1 cellular context compared by ENCODE assay signal in the genomic region with DNA sequence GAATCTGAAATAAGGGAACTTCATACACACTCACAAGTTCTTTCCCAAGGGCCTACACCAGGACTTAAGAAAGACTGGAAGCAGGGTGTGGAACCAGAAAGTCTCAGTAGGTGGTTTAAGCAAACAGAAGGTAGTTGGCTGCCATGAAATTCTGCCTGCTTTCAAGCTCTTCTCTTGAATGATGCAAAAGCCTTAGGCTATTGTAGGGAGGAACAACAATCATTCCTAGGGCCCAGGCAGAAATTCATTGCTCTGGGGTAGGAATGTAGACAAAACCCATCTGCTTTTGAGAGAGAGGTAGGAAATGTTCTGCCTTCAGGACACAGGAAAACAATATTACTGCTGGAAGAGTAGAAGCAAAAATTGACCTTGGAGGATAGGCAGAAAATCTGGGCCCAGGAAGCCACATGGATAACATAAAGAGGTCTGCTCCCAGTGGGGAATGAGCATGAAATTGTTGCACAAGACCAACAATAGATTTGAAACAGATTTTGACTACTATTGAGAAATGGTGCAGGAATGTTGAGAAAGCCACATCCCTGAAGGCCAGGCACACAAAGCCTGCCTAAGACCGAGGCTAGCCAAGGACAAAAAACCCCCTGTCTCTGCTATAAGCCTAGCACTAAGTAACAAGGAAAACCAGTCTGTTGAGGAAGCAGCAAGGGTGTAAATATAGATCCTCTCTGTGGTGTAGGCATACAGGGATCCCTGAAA.
A peak's percentile ranks its signal among the peaks of the same experiment; 100 is the strongest.
TF ChIP-seq lines count a peak whose summit lies in the region.

No MANE protein-coding gene starts in this region.

TF ChIP-seq in HepG2, 621 proteins besides CTCF, POLR2A, EP300 and RAD21 (continued from another document and continues in another):
- TF ChIP-seq, protein P1, sequence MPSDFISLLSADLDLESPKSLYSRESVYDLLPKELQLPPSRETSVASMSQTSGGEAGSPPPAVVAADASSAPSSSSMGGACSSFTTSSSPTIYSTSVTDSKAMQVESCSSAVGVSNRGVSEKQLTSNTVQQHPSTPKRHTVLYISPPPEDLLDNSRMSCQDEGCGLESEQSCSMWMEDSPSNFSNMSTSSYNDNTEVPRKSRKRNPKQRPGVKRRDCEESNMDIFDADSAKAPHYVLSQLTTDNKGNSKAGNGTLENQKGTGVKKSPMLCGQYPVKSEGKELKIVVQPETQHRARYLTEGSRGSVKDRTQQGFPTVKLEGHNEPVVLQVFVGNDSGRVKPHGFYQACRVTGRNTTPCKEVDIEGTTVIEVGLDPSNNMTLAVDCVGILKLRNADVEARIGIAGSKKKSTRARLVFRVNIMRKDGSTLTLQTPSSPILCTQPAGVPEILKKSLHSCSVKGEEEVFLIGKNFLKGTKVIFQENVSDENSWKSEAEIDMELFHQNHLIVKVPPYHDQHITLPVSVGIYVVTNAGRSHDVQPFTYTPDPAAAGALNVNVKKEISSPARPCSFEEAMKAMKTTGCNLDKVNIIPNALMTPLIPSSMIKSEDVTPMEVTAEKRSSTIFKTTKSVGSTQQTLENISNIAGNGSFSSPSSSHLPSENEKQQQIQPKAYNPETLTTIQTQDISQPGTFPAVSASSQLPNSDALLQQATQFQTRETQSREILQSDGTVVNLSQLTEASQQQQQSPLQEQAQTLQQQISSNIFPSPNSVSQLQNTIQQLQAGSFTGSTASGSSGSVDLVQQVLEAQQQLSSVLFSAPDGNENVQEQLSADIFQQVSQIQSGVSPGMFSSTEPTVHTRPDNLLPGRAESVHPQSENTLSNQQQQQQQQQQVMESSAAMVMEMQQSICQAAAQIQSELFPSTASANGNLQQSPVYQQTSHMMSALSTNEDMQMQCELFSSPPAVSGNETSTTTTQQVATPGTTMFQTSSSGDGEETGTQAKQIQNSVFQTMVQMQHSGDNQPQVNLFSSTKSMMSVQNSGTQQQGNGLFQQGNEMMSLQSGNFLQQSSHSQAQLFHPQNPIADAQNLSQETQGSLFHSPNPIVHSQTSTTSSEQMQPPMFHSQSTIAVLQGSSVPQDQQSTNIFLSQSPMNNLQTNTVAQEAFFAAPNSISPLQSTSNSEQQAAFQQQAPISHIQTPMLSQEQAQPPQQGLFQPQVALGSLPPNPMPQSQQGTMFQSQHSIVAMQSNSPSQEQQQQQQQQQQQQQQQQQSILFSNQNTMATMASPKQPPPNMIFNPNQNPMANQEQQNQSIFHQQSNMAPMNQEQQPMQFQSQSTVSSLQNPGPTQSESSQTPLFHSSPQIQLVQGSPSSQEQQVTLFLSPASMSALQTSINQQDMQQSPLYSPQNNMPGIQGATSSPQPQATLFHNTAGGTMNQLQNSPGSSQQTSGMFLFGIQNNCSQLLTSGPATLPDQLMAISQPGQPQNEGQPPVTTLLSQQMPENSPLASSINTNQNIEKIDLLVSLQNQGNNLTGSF (CRISPR knock-in tag; IDR thresholded peaks at IDR 0.05) = no peak
- TF ChIP-seq ZNF335 (CRISPR knock-in tag; IDR thresholded peaks at IDR 0.05) (no peak), THAP11 (CRISPR knock-in tag; IDR thresholded peaks at IDR 0.05) (peak; percentile 21; the same call in 1 of the 2 replicates), SSRP1 (CRISPR knock-in tag; IDR thresholded peaks at IDR 0.05) (no peak), MEF2D (CRISPR knock-in tag; IDR thresholded peaks at IDR 0.05) (no peak), MYC (CRISPR knock-in tag; IDR thresholded peaks at IDR 0.05; ENCODE audit: borderline replicate concordance) (0 out of 2 replicates have a peak, but pooled peaks have one; percentile 30), ZKSCAN1 (IDR thresholded peaks at IDR 0.05; ENCODE audit: low read length) (no peak), ASH2L (IDR thresholded peaks at IDR 0.05; ENCODE audit: insufficient read length, low read depth, low read length) (no peak), ZBTB7B (CRISPR knock-in tag; IDR thresholded peaks at IDR 0.05) (no peak), ZNF550 (CRISPR knock-in tag; IDR thresholded peaks at IDR 0.05; ENCODE audit: borderline replicate concordance) (no peak), NAIF1 (CRISPR knock-in tag; IDR thresholded peaks at IDR 0.05; ENCODE audit: borderline replicate concordance) (no peak), MAFK (conservative IDR thresholded peaks at IDR 0.05 in 1 of 2, IDR thresholded peaks at IDR 0.05 in 1 of 2; ENCODE audit: low read length in 2 of 2) (peak in 1 of 2 experiments; percentile 36; a peak in 1 of 4 replicates), ZNF772 (CRISPR knock-in tag; IDR thresholded peaks at IDR 0.05) (no peak), XBP1 (CRISPR knock-in tag; IDR thresholded peaks at IDR 0.05) (no peak), SMYD3 (CRISPR knock-in tag; IDR thresholded peaks at IDR 0.05) (no peak), TCF12 (IDR thresholded peaks at IDR 0.05) (no peak), TCF12 (CRISPR knock-in tag; IDR thresholded peaks at IDR 0.05) (no peak), ZNF350 (CRISPR knock-in tag; IDR thresholded peaks at IDR 0.05; ENCODE audit: borderline replicate concordance, low read depth) (no peak), CBFB (CRISPR knock-in tag; IDR thresholded peaks at IDR 0.05) (no peak), ZNF737 (CRISPR knock-in tag; IDR thresholded peaks at IDR 0.05; ENCODE audit: borderline replicate concordance) (no peak), MAFF (IDR thresholded peaks at IDR 0.05; ENCODE audit: low read depth, low read length) (no peak)
- TF ChIP-seq, protein P2, sequence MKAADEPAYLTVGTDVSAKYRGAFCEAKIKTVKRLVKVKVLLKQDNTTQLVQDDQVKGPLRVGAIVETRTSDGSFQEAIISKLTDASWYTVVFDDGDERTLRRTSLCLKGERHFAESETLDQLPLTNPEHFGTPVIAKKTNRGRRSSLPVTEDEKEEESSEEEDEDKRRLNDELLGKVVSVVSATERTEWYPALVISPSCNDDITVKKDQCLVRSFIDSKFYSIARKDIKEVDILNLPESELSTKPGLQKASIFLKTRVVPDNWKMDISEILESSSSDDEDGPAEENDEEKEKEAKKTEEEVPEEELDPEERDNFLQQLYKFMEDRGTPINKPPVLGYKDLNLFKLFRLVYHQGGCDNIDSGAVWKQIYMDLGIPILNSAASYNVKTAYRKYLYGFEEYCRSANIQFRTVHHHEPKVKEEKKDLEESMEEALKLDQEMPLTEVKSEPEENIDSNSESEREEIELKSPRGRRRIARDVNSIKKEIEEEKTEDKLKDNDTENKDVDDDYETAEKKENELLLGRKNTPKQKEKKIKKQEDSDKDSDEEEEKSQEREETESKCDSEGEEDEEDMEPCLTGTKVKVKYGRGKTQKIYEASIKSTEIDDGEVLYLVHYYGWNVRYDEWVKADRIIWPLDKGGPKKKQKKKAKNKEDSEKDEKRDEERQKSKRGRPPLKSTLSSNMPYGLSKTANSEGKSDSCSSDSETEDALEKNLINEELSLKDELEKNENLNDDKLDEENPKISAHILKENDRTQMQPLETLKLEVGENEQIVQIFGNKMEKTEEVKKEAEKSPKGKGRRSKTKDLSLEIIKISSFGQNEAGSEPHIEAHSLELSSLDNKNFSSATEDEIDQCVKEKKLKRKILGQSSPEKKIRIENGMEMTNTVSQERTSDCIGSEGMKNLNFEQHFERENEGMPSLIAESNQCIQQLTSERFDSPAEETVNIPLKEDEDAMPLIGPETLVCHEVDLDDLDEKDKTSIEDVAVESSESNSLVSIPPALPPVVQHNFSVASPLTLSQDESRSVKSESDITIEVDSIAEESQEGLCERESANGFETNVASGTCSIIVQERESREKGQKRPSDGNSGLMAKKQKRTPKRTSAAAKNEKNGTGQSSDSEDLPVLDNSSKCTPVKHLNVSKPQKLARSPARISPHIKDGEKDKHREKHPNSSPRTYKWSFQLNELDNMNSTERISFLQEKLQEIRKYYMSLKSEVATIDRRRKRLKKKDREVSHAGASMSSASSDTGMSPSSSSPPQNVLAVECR (CRISPR knock-in tag; IDR thresholded peaks at IDR 0.05; ENCODE audit: borderline replicate concordance) = no peak; the same call in 1 of the 2 replicates
- TF ChIP-seq, protein P3, sequence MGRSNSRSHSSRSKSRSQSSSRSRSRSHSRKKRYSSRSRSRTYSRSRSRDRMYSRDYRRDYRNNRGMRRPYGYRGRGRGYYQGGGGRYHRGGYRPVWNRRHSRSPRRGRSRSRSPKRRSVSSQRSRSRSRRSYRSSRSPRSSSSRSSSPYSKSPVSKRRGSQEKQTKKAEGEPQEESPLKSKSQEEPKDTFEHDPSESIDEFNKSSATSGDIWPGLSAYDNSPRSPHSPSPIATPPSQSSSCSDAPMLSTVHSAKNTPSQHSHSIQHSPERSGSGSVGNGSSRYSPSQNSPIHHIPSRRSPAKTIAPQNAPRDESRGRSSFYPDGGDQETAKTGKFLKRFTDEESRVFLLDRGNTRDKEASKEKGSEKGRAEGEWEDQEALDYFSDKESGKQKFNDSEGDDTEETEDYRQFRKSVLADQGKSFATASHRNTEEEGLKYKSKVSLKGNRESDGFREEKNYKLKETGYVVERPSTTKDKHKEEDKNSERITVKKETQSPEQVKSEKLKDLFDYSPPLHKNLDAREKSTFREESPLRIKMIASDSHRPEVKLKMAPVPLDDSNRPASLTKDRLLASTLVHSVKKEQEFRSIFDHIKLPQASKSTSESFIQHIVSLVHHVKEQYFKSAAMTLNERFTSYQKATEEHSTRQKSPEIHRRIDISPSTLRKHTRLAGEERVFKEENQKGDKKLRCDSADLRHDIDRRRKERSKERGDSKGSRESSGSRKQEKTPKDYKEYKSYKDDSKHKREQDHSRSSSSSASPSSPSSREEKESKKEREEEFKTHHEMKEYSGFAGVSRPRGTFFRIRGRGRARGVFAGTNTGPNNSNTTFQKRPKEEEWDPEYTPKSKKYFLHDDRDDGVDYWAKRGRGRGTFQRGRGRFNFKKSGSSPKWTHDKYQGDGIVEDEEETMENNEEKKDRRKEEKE (IDR thresholded peaks at IDR 0.05) = no peak
- TF ChIP-seq, protein P4, sequence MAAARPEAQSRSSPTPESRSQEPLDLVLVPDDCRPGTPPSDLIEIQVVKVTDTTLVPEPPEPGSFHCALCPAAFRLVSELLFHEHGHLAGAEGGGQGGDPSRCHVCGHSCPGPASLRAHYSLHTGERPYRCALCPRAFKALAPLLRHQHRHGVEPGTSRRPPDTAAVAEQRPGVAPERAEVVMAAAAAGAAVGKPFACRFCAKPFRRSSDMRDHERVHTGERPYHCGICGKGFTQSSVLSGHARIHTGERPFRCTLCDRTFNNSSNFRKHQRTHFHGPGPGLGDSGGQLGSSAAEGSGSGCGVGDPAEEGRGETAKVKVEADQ (CRISPR knock-in tag; IDR thresholded peaks at IDR 0.05; ENCODE audit: borderline replicate concordance) = no peak
- TF ChIP-seq, protein P5, sequence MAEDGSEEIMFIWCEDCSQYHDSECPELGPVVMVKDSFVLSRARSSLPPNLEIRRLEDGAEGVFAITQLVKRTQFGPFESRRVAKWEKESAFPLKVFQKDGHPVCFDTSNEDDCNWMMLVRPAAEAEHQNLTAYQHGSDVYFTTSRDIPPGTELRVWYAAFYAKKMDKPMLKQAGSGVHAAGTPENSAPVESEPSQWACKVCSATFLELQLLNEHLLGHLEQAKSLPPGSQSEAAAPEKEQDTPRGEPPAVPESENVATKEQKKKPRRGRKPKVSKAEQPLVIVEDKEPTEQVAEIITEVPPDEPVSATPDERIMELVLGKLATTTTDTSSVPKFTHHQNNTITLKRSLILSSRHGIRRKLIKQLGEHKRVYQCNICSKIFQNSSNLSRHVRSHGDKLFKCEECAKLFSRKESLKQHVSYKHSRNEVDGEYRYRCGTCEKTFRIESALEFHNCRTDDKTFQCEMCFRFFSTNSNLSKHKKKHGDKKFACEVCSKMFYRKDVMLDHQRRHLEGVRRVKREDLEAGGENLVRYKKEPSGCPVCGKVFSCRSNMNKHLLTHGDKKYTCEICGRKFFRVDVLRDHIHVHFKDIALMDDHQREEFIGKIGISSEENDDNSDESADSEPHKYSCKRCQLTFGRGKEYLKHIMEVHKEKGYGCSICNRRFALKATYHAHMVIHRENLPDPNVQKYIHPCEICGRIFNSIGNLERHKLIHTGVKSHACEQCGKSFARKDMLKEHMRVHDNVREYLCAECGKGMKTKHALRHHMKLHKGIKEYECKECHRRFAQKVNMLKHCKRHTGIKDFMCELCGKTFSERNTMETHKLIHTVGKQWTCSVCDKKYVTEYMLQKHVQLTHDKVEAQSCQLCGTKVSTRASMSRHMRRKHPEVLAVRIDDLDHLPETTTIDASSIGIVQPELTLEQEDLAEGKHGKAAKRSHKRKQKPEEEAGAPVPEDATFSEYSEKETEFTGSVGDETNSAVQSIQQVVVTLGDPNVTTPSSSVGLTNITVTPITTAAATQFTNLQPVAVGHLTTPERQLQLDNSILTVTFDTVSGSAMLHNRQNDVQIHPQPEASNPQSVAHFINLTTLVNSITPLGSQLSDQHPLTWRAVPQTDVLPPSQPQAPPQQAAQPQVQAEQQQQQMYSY (CRISPR knock-in tag; IDR thresholded peaks at IDR 0.05) = peak; percentile 35; the same call in 1 of the 2 replicates
- TF ChIP-seq, protein P6, sequence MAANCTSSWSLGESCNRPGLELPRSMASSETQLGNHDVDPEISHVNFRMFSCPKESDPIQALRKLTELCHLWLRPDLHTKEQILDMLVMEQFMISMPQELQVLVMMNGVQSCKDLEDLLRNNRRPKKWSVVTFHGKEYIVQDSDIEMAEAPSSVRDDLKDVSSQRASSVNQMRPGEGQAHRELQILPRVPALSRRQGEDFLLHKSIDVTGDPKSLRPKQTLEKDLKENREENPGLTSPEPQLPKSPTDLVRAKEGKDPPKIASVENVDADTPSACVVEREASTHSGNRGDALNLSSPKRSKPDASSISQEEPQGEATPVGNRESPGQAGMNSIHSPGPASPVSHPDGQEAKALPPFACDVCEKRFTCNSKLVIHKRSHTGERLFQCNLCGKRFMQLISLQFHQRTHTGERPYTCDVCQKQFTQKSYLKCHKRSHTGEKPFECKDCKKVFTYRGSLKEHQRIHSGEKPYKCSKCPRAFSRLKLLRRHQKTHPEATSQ (CRISPR knock-in tag; IDR thresholded peaks at IDR 0.05; ENCODE audit: borderline replicate concordance) = 0 out of 2 replicates have a peak, but pooled peaks have one; percentile 68
- TF ChIP-seq, protein P7, sequence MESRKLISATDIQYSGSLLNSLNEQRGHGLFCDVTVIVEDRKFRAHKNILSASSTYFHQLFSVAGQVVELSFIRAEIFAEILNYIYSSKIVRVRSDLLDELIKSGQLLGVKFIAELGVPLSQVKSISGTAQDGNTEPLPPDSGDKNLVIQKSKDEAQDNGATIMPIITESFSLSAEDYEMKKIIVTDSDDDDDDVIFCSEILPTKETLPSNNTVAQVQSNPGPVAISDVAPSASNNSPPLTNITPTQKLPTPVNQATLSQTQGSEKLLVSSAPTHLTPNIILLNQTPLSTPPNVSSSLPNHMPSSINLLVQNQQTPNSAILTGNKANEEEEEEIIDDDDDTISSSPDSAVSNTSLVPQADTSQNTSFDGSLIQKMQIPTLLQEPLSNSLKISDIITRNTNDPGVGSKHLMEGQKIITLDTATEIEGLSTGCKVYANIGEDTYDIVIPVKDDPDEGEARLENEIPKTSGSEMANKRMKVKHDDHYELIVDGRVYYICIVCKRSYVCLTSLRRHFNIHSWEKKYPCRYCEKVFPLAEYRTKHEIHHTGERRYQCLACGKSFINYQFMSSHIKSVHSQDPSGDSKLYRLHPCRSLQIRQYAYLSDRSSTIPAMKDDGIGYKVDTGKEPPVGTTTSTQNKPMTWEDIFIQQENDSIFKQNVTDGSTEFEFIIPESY (CRISPR knock-in tag; IDR thresholded peaks at IDR 0.05) = no peak
- TF ChIP-seq, protein P8, sequence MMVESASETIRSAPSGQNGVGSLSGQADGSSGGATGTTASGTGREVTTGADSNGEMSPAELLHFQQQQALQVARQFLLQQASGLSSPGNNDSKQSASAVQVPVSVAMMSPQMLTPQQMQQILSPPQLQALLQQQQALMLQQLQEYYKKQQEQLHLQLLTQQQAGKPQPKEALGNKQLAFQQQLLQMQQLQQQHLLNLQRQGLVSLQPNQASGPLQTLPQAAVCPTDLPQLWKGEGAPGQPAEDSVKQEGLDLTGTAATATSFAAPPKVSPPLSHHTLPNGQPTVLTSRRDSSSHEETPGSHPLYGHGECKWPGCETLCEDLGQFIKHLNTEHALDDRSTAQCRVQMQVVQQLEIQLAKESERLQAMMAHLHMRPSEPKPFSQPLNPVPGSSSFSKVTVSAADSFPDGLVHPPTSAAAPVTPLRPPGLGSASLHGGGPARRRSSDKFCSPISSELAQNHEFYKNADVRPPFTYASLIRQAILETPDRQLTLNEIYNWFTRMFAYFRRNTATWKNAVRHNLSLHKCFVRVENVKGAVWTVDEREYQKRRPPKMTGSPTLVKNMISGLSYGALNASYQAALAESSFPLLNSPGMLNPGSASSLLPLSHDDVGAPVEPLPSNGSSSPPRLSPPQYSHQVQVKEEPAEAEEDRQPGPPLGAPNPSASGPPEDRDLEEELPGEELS (CRISPR knock-in tag; IDR thresholded peaks at IDR 0.05) = 0 out of 2 replicates have a peak, but pooled peaks have one; percentile 29
